20 cellular contexts compared by ENCODE assay signal in genomic region chr10:36269222-36269621, GRCh38.
DNase-seq lines count a peak whose midpoint lies in the region; ATAC-seq and TF ChIP-seq lines count a peak whose summit lies in the region.
"Had no signal": no experiment of that assay in that cellular context is flagged by ENCODE, and none has a peak within 500 bp of the region (broad histone marks: within the 10 kb centered on the region; RNA-seq: fewer than 3 reads in every experiment).

No MANE protein-coding gene starts in this region.

- H3K27me3 ChIP-seq in KMS-11 (ENCODE audit: insufficient read depth, low read depth) (no peaks in the 10 kb centered on the region), PC-3 (ENCODE audit: low read length) (no peaks in the 10 kb centered on the region), neural progenitor cell (no peaks in the 10 kb centered on the region)

- TF ChIP-seq CTCF in KMS-11 (conservative IDR thresholded peaks at IDR 0.05; ENCODE audit: low read depth, low read length) (no peak), PC-3 (conservative IDR thresholded peaks at IDR 0.05; ENCODE audit: low read depth, low read length) (no peak), epithelial cell of esophagus (IDR thresholded peaks at IDR 0.05; ENCODE audit: insufficient read depth, low read depth, low read length, missing control alignments) (no peak), neural progenitor cell (IDR thresholded peaks at IDR 0.05) (no peak)

- H3K9me3 ChIP-seq in PC-3 (ENCODE audit: low read length) (no peaks in the 10 kb centered on the region), neural progenitor cell (ENCODE audit: low read depth) (no peaks in the 10 kb centered on the region)
- H3K9me3 ChIP-seq: Caco-2 had no signal

- H3K4me1 Mint-ChIP-seq in neural progenitor cell, result peaks cover 6% of the 10 kb centered on the region
- no peaks in the 10 kb centered on the region for H3K4me1 Mint-ChIP-seq in activated CD8-positive, alpha-beta T cell treated with anti-CD3 and anti-CD28 coated beads, Interleukin-2, amount 10 ng/mL, durations not matched to agents 7 days and 5 days (ENCODE audit: low read depth)

- DNase-seq in PC-3 (no peak), epithelial cell of esophagus (ENCODE audit: low read depth) (peak; percentile 14), neural progenitor cell (ENCODE audit: low spot score) (no peak), HuH-7 (ENCODE audit: low spot score) (no peak)
- DNase-seq in activated CD8-positive, alpha-beta T cell treated with anti-CD3 and anti-CD28 coated beads, Interleukin-2, amount 10 ng/mL, durations not matched to agents 7 days and 5 days, result no peak
- DNase-seq: AML-193; Caco-2; CD4-positive, alpha-beta T cell; DMS153; DMS79; GF-D8; GM23248; H7; HFFc6; KG1 had no signal

- CTCF ChIA-PET in PC-3 (lab: Charles Lee), result interaction anchor here (0.5 kb wide), 1 partner anchor 510 kb away, joined by 5 read pairs; no protein-coding TSS in a partner anchor
- CTCF ChIA-PET in activated CD8-positive, alpha-beta T cell treated with anti-CD3 and anti-CD28 coated beads, Interleukin-2, amount 10 ng/mL, durations not matched to agents 7 days and 5 days (lab: Charles Lee), result no interaction called here

- H3K27ac ChIP-seq in KMS-11, result peak overlapping the region; percentile 14; the same call in 1 of the 2 replicates
- no peak overlapping the region for H3K27ac ChIP-seq in PC-3 (ENCODE audit: low read length)
- H3K27ac ChIP-seq in neural progenitor cell, result no peak overlapping the region
- H3K27ac ChIP-seq: C4-2B, GM23248 had no signal

- H3K4me3 Mint-ChIP-seq in neural progenitor cell, result no peak overlapping the region
- H3K4me3 Mint-ChIP-seq in activated CD8-positive, alpha-beta T cell treated with anti-CD3 and anti-CD28 coated beads, Interleukin-2, amount 10 ng/mL, durations not matched to agents 7 days and 5 days, result no peak overlapping the region
- H3K4me3 Mint-ChIP-seq: CD4-positive, alpha-beta T cell; HFFc6 had no signal

- intact Hi-C loops in PC-3 (cut with micrococcal nuclease), result no loop called here

- H3F3A ChIP-seq in PC-3 (ENCODE audit: low read length, unreplicated experiment), result no peaks in the 10 kb centered on the region
- H3F3A ChIP-seq in neural progenitor cell (ENCODE audit: low read depth), result no peaks in the 10 kb centered on the region

- H3K36me3 ChIP-seq in KMS-11 (ENCODE audit: insufficient read depth) (no peaks in the 10 kb centered on the region), PC-3 (ENCODE audit: low read depth, low read length) (no peaks in the 10 kb centered on the region), neural progenitor cell (no peaks in the 10 kb centered on the region)

- H2AFZ ChIP-seq in KMS-11 (ENCODE audit: low read depth), result peak overlapping the region; percentile 11; the same call in 1 of the 2 replicates
- H2AFZ ChIP-seq in PC-3 (ENCODE audit: low read length), result peak overlapping the region; percentile 16
- peak overlapping the region; percentile 5 for H2AFZ ChIP-seq in neural progenitor cell (replicated peaks)
- H2AFZ ChIP-seq: GM23248 had no signal

- no peaks in the 10 kb centered on the region for H3K79me2 ChIP-seq in KMS-11 (ENCODE audit: insufficient read depth, low read depth)
- H3K79me2 ChIP-seq in PC-3 (ENCODE audit: low read length), result no peaks in the 10 kb centered on the region
- H3K79me2 ChIP-seq in neural progenitor cell (ENCODE audit: low read depth), result no peaks in the 10 kb centered on the region

- H3K4me3 ChIP-seq in KMS-11 (IDR thresholded peaks at IDR 0.05; ENCODE audit: insufficient read depth, low read depth, low read length), result no peak overlapping the region
- H3K4me3 ChIP-seq in PC-3 (ENCODE audit: low read length), result no peak overlapping the region
- no peak overlapping the region for H3K4me3 ChIP-seq in epithelial cell of esophagus (ENCODE audit: low read length)
- H3K4me3 ChIP-seq in neural progenitor cell, result no peak overlapping the region
- H3K4me3 ChIP-seq: GM23248 had no signal

- H3K4me2 ChIP-seq in KMS-11, result peak overlapping the region; percentile 75
- no peak overlapping the region for H3K4me2 ChIP-seq in PC-3 (ENCODE audit: low read length)
- H3K4me2 ChIP-seq in neural progenitor cell, result no peak overlapping the region

- H3K4me1 ChIP-seq in KMS-11 (ENCODE audit: low read depth, poor library complexity, severe bottlenecking) (peaks cover 36% of the 10 kb centered on the region), PC-3 (ENCODE audit: insufficient read depth, low read length) (peaks cover 18% of the 10 kb centered on the region), neural progenitor cell (no peaks in the 10 kb centered on the region)
- H3K4me1 ChIP-seq: Caco-2 had no signal

- H3K27ac Mint-ChIP-seq in neural progenitor cell, result no peak overlapping the region
- H3K27ac Mint-ChIP-seq in activated CD8-positive, alpha-beta T cell treated with anti-CD3 and anti-CD28 coated beads, Interleukin-2, amount 10 ng/mL, durations not matched to agents 7 days and 5 days, result no peak overlapping the region
- H3K27ac Mint-ChIP-seq: CD4-positive, alpha-beta T cell; HFFc6 had no signal

- no peaks in the 10 kb centered on the region for H3K9me2 ChIP-seq in PC-3 (replicated peaks; ENCODE audit: low read length)

- H3K27me3 Mint-ChIP-seq in neural progenitor cell (ENCODE audit: insufficient read depth, low read depth), result no peaks in the 10 kb centered on the region
- H3K27me3 Mint-ChIP-seq in activated CD8-positive, alpha-beta T cell treated with anti-CD3 and anti-CD28 coated beads, Interleukin-2, amount 10 ng/mL, durations not matched to agents 7 days and 5 days (ENCODE audit: low read depth), result no peaks in the 10 kb centered on the region
- H3K27me3 Mint-ChIP-seq: CD4-positive, alpha-beta T cell had no signal

- ATAC-seq in PC-3 (no peak), GM21529 (IDR thresholded peaks at IDR 0.05; ENCODE audit: unreplicated experiment) (no peak), GM19328 (IDR thresholded peaks at IDR 0.05; ENCODE audit: unreplicated experiment) (no peak)
- no peak for ATAC-seq in activated CD8-positive, alpha-beta T cell treated with anti-CD3 and anti-CD28 coated beads, Interleukin-2, amount 10 ng/mL, durations not matched to agents 7 days and 5 days
- ATAC-seq: HCT116 had no signal

- no peaks in the 10 kb centered on the region for H3K9me3 Mint-ChIP-seq in neural progenitor cell
- H3K9me3 Mint-ChIP-seq in activated CD8-positive, alpha-beta T cell treated with anti-CD3 and anti-CD28 coated beads, Interleukin-2, amount 10 ng/mL, durations not matched to agents 7 days and 5 days (ENCODE audit: insufficient read depth), result peaks cover 12% of the 10 kb centered on the region

- H3K36me3 Mint-ChIP-seq in neural progenitor cell, result no peaks in the 10 kb centered on the region
- H3K36me3 Mint-ChIP-seq in activated CD8-positive, alpha-beta T cell treated with anti-CD3 and anti-CD28 coated beads, Interleukin-2, amount 10 ng/mL, durations not matched to agents 7 days and 5 days (ENCODE audit: low read depth), result no peaks in the 10 kb centered on the region

- H3K9ac ChIP-seq in KMS-11 (no peak overlapping the region), PC-3 (ENCODE audit: low read length) (no peak overlapping the region), neural progenitor cell (no peak overlapping the region)
- H3K9ac ChIP-seq: GM23248 had no signal

- H4K20me1 ChIP-seq in KMS-11 (ENCODE audit: insufficient read depth), result no peaks in the 10 kb centered on the region
- no peaks in the 10 kb centered on the region for H4K20me1 ChIP-seq in PC-3 (ENCODE audit: low read length)
- no peaks in the 10 kb centered on the region for H4K20me1 ChIP-seq in neural progenitor cell (ENCODE audit: low read depth)

- BruUV-seq in PC-3 (replicated peaks; lab: Mats Ljungman, UMichigan), result no TSS peak

- POLR2A ChIA-PET in PC-3 (lab: Charles Lee; ENCODE audit: unreplicated experiment), result no interaction called here
- POLR2A ChIA-PET in activated CD8-positive, alpha-beta T cell treated with anti-CD3 and anti-CD28 coated beads, Interleukin-2, amount 10 ng/mL, durations not matched to agents 7 days and 5 days (lab: Charles Lee), result no interaction called here
